Comparison of ENCODE assay signal across 1 cellular context in the genomic region with DNA sequence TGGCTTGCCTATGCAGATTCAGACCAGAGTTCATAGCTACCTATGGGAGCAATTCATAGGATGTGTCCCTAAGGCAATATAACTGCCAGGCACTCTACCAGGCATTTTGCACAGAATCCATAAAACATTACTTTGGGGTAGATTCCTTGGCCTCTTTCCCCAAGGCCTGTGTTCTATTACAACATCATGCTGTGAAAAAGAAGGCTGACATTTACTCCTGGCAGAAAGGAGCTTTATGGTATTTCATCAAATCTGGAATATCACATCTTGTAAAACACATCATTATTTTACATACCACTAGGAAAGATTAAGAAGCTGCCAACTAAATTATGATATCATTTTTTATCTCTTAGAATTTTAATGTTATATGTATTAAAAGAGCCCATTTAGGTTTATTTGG.
A peak's percentile ranks its signal among the peaks of the same experiment; 100 is the strongest.
TF ChIP-seq lines count a peak whose summit lies in the region.

No MANE protein-coding gene starts in this region.

TF ChIP-seq in SK-N-SH, 30 proteins besides CTCF, POLR2A, EP300 and RAD21 (continued from another document):
- TF ChIP-seq, protein P1, sequence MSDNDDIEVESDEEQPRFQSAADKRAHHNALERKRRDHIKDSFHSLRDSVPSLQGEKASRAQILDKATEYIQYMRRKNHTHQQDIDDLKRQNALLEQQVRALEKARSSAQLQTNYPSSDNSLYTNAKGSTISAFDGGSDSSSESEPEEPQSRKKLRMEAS (IDR thresholded peaks at IDR 0.05; ENCODE audit: low read depth), result no peak
- TF ChIP-seq MXI1 (IDR thresholded peaks at IDR 0.05; ENCODE audit: low read depth, low read length) (no peak), EZH2phosphoT487 (IDR thresholded peaks at IDR 0.05; ENCODE audit: borderline replicate concordance, low read depth) (no peak), TCF12 (IDR thresholded peaks at IDR 0.05) (peak; percentile 67), ELF1 (IDR thresholded peaks at IDR 0.05) (no peak), REST (IDR thresholded peaks at IDR 0.05; ENCODE audit: low read depth, low read length) (no peak)
